ENCODE assay signal across 16 cellular contexts in the genomic region with DNA sequence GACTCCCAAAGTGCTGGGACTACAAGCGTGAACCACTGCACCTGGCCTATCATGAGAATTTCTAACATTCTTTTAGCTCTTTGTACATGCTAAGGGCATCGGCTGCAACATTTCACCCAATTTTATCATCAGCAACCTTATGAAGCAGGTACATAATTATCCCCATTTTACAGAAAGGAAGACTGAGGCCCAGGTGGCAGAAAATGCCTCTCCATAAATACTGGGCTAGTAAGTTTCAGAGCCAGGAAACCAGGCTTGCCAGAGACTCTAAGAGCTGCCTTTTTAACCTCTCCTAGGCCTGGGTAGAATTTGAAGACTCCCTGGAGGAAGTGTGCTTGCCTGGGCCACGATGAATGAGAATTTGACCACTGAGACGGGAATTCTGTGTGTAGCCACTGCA. TPM values are rescaled to one million over a fixed set of nuclear protein-coding genes. Genes with fewer than 3 reads are reported as not detected.
A peak's percentile ranks its signal among the peaks of the same experiment; 100 is the strongest.
DNase-seq lines count a peak whose midpoint lies in the region; ATAC-seq and TF ChIP-seq lines count a peak whose summit lies in the region.
"Had no signal": no experiment of that assay in that cellular context is flagged by ENCODE, and none has a peak within 500 bp of the region (broad histone marks: within the 10 kb centered on the region; RNA-seq: fewer than 3 reads in every experiment).

No MANE protein-coding gene starts in this region.

- peaks cover 4% of the 10 kb centered on the region for H3K4me1 ChIP-seq in A673 (ENCODE audit: insufficient read depth, low read length, poor library complexity, severe bottlenecking)
- H3K4me1 ChIP-seq: breast epithelium had no signal

- H3K4me1 Mint-ChIP-seq in HFFc6 (ENCODE audit: low read depth) (peaks cover 23% of the 10 kb centered on the region), immature natural killer cell (peaks cover 11 to 18% of the 10 kb centered on the region in 2 donors)

- no peaks in the 10 kb centered on the region for H3K27me3 ChIP-seq in A673 (replicated peaks; ENCODE audit: insufficient read depth, low read depth, low read length, poor library complexity)
- H3K27me3 ChIP-seq: breast epithelium had no signal

- POLR2A ChIA-PET in A673 (lab: Charles Lee; ENCODE audit: low non-redundant PET), result no interaction called here

- H3K27ac ChIP-seq in A673 (ENCODE audit: low read depth, low read length, poor library complexity, severe bottlenecking), result no peak overlapping the region
- H3K27ac ChIP-seq: breast epithelium, psoas muscle had no signal

- no peak for ATAC-seq in GM21423 (IDR thresholded peaks at IDR 0.05; ENCODE audit: unreplicated experiment)
- ATAC-seq: psoas muscle had no signal

- intact Hi-C loops in A673 (cut with micrococcal nuclease; ENCODE audit: unreplicated experiment), result no loop called here

- H3K27me3 Mint-ChIP-seq in HFFc6 (ENCODE audit: insufficient read depth) (peaks cover 3% of the 10 kb centered on the region; the same call in 1 of the 2 replicates), immature natural killer cell (ENCODE audit: low read depth in 3 of 3) (peaks cover 1 to 7% (median 2%) of the 10 kb centered on the region in 3 donors)
- H3K27me3 Mint-ChIP-seq: activated CD4-positive, alpha-beta memory T cell treated with anti-CD3 and anti-CD28 coated beads for 36 hours; dendritic cell treated with granulocyte-macrophage colony-stimulating factor and Interleukin-4, amounts not matched to agents 40 ng/mL and 50 ng/mL, for 4 days had no signal

- H3K4me3 Mint-ChIP-seq in HFFc6 (0 out of 2 replicates have a peak overlapping the region, but pooled peaks have one; percentile 25), immature natural killer cell (peak overlapping the region in 3 of 5 donors; percentile 30 to 46 (median 44))
- H3K4me3 Mint-ChIP-seq: activated CD4-positive, alpha-beta memory T cell treated with anti-CD3 and anti-CD28 coated beads for 36 hours; dendritic cell treated with granulocyte-macrophage colony-stimulating factor and Interleukin-4, amounts not matched to agents 40 ng/mL and 50 ng/mL, for 4 days had no signal

- no peak overlapping the region for H3K27ac Mint-ChIP-seq in HFFc6
- H3K27ac Mint-ChIP-seq in immature natural killer cell, result peak overlapping the region in 1 of 6 donors; percentile 19
- H3K27ac Mint-ChIP-seq: activated CD4-positive, alpha-beta memory T cell treated with anti-CD3 and anti-CD28 coated beads for 36 hours; dendritic cell treated with granulocyte-macrophage colony-stimulating factor and Interleukin-4, amounts not matched to agents 40 ng/mL and 50 ng/mL, for 4 days had no signal

- no peaks in the 10 kb centered on the region for H3K9me3 ChIP-seq in A673 (ENCODE audit: low read depth, low read length, poor library complexity, severe bottlenecking)
- H3K9me3 ChIP-seq: breast epithelium, psoas muscle had no signal

- peaks cover 11% of the 10 kb centered on the region for H3K36me3 ChIP-seq in A673 (ENCODE audit: insufficient read depth, low read length, poor library complexity, severe bottlenecking)
- H3K36me3 ChIP-seq: breast epithelium had no signal

- DNase-seq in A673 (ENCODE audit: low spot score) (no peak), HFFc6 (no peak), immature natural killer cell (no peak), NCI-H2196 treated with DMSO at 0.1 percent for 48 hours (lab: John Stamatoyannopoulos, UW; ENCODE audit: unreplicated experiment) (no peak), kidney tubule cell (ENCODE audit: low spot score) (no peak)
- DNase-seq: activated CD4-positive, alpha-beta memory T cell treated with anti-CD3 and anti-CD28 coated beads for 36 hours; activated T-cell treated with anti-CD3 and anti-CD28 coated beads, Interleukin-2, amount 50 U/mL, for 1 hour; NCI-H1417; NCI-H82; psoas muscle had no signal

- TF ChIP-seq CTCF in A673 (conservative IDR thresholded peaks at IDR 0.05; ENCODE audit: low read depth, low read length) (no peak), HFFc6 (IDR thresholded peaks at IDR 0.05) (no peak)

- peaks cover 13% of the 10 kb centered on the region for H3K36me3 Mint-ChIP-seq in HFFc6 (ENCODE audit: low read depth)
- H3K36me3 Mint-ChIP-seq in immature natural killer cell, result no peaks in the 10 kb centered on the region
- H3K36me3 Mint-ChIP-seq: activated CD4-positive, alpha-beta memory T cell treated with anti-CD3 and anti-CD28 coated beads for 36 hours had no signal

- H3K4me3 ChIP-seq in A673 (ENCODE audit: low read depth, low read length, poor library complexity, severe bottlenecking), result no peak overlapping the region
- H3K4me3 ChIP-seq: breast epithelium, psoas muscle had no signal

- CTCF ChIA-PET in A673 (lab: Charles Lee), result no interaction called here

- no peaks in the 10 kb centered on the region for H3K9me3 Mint-ChIP-seq in HFFc6
- H3K9me3 Mint-ChIP-seq in immature natural killer cell, result no peaks in the 10 kb centered on the region
- H3K9me3 Mint-ChIP-seq: activated CD4-positive, alpha-beta memory T cell treated with anti-CD3 and anti-CD28 coated beads for 36 hours; dendritic cell treated with granulocyte-macrophage colony-stimulating factor and Interleukin-4, amounts not matched to agents 40 ng/mL and 50 ng/mL, for 4 days had no signal

- TSS peak; percentile 38 for BruUV-seq in A673 (replicated peaks; lab: Mats Ljungman, UMichigan)

RNA-seq across cellular contexts. Expression of gene ERCC2, which starts 2.2 kb away (rescaled TPM):
- 51.6 and 59.2 TPM in 2 replicates for total RNA-seq in A673 (2021)
- total RNA-seq in HFFc6 (2021; fragmentation: NEBNext Ultra II Directional; extraction: Animal tissue kit (Norgen Biotek cat#: 25700)), result 100 to 1,000 TPM in 1 of 6 experiments, 10 to 100 TPM in 5; 80.2 to 108 (median 87.8) TPM
- polyA plus RNA-seq in immature natural killer cell, result 1 to 10 TPM; 2.4 to 8.7 (median 3.1) TPM

RNA-seq across cellular contexts. Expression of gene KLC3, which starts 27.6 kb away (rescaled TPM):
- 0.44 and 0.49 TPM in 2 replicates for total RNA-seq in A673 (2021)
- total RNA-seq in HFFc6 (2021; fragmentation: NEBNext Ultra II Directional; extraction: Animal tissue kit (Norgen Biotek cat#: 25700)), result not detected
- not detected for polyA plus RNA-seq in immature natural killer cell
- total RNA-seq: activated CD4-positive, alpha-beta memory T cell treated with anti-CD3 and anti-CD28 coated beads for 36 hours had no signal

RNA-seq across cellular contexts. Expression of gene PPP1R13L, which starts 36.7 kb away (rescaled TPM):
- 5.5 and 8.1 TPM in 2 replicates for total RNA-seq in A673 (2021)
- total RNA-seq in HFFc6 (2021; fragmentation: NEBNext Ultra II Directional; extraction: Animal tissue kit (Norgen Biotek cat#: 25700)), result 10 to 100 TPM; 10.2 to 24.7 (median 22.2) TPM
- under 1 TPM in 2 of 3 donors, not detected in 1; 0.08 to 0.84 TPM for polyA plus RNA-seq in immature natural killer cell

RNA-seq across cellular contexts. Expression of gene POLR1G, which starts 38.3 kb away (rescaled TPM):
- total RNA-seq in A673 (2021), result 23.2 and 30.1 TPM in 2 replicates
- 10 to 100 TPM; 13.7 to 25.8 (median 15.1) TPM for total RNA-seq in HFFc6 (2021; fragmentation: NEBNext Ultra II Directional; extraction: Animal tissue kit (Norgen Biotek cat#: 25700))
- 1 to 10 TPM in 1 of 3 donors, under 1 TPM in 2; 0.43 to 2.3 (median 0.77) TPM for polyA plus RNA-seq in immature natural killer cell

RNA-seq across cellular contexts. Expression of gene CKM, which starts 45.5 kb away (rescaled TPM):
- not detected in 2 replicates for total RNA-seq in A673 (2021)
- not detected for total RNA-seq in HFFc6 (2021; fragmentation: NEBNext Ultra II Directional; extraction: Animal tissue kit (Norgen Biotek cat#: 25700))
- polyA plus RNA-seq in immature natural killer cell, result not detected
- total RNA-seq: activated CD4-positive, alpha-beta memory T cell treated with anti-CD3 and anti-CD28 coated beads for 36 hours; breast epithelium; epithelial cell of proximal tubule; frontal cortex; temporal lobe had no signal
